In the genomic region with DNA sequence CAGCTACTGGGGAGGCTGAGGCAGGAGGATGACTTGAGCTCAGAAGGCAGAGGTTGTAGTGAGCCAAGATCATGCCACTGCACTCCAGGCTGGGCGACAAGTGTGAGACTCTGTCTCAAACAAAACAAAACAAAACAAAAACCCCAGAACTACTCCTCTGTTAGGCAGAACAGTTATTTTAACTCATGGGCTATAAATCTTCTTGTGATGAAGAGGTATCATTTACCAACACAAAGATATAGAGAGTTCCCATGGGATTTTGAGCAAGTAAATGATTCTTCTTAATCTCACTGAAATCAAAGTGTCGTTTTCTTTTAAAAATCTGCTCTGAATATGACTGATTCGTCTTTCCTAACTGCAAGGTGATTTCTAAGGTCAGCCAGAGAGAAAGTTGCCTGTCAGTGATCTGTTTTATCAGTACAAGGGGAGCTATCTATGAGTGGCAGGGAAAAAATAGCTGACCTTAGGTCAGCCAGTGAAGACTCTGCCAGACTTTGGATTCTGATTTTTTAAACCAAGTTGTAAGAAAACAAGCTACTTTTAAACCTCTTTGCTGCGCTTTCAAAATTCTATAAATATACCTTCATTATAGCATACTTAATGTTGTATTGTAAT, we compare ENCODE assay signal across 15 cellular contexts. TPM values are rescaled to one million over a fixed set of nuclear protein-coding genes. Genes with fewer than 3 reads are reported as not detected.
DNase-seq lines count a peak whose midpoint lies in the region; ATAC-seq, FAIRE-seq and TF ChIP-seq lines count a peak whose summit lies in the region.
"Had no signal": no experiment of that assay in that cellular context is flagged by ENCODE, and none has a peak within 500 bp of the region (broad histone marks: within the 10 kb centered on the region; RNA-seq: fewer than 3 reads in every experiment).

No MANE protein-coding gene starts in this region.

- TF ChIP-seq EP300 in HepG2 (IDR thresholded peaks at IDR 0.05; ENCODE audit: low read depth in 2 of 2, low read length in 2 of 2) (no peak), HepG2 (CRISPR knock-in tag; IDR thresholded peaks at IDR 0.05; ENCODE audit: borderline replicate concordance) (no peak), K562 (IDR thresholded peaks at IDR 0.05; ENCODE audit: low read length) (no peak)

- TF ChIP-seq CTCF in HepG2 (CRISPR knock-in tag; IDR thresholded peaks at IDR 0.05) (no peak), right lobe of liver (IDR thresholded peaks at IDR 0.05) (no peak), K562 (IDR thresholded peaks at IDR 0.05 in 2 of 3, conservative IDR thresholded peaks at IDR 0.05 in 1 of 3; ENCODE audit: insufficient read depth in 2 of 3, low read depth in 1 of 3, low read length in 3 of 3) (no peak), mesothelial cell of epicardium (IDR thresholded peaks at IDR 0.05; ENCODE audit: unreplicated experiment) (no peak)

- CTCF ChIA-PET in HepG2 (lab: Yijun Ruan, JAX; ENCODE audit: low intra/inter-chr PET ratio, low total read pairs) = no interaction called here
- CTCF ChIA-PET in K562 (lab: Yijun Ruan, JAX; ENCODE audit: low intra/inter-chr PET ratio) = no interaction called here

- H2AFZ ChIP-seq in HepG2 (ENCODE audit: low read length) (no peak overlapping the region), K562 (ENCODE audit: low read depth, low read length) (no peak overlapping the region)

- in situ Hi-C loops in HepG2 (cut with HindIII; ENCODE audit: extremely low pct_ligation_motif_present, low pct_unique_long_range_greater_than_20kb) (no loop called here), K562 (cut with MboI) (no loop called here)

- no peak overlapping the region for H3K4me3 Mint-ChIP-seq in mesothelial cell of epicardium

- no peak for FAIRE-seq in HepG2 (lab: Jason Lieb, UNC)
- no peak for FAIRE-seq in K562 (lab: Jason Lieb, UNC)

- H3K27me3 Mint-ChIP-seq in mesothelial cell of epicardium (ENCODE audit: low read depth) = no peaks in the 10 kb centered on the region

- peaks cover 12% of the 10 kb centered on the region for H3K79me2 ChIP-seq in HepG2 (ENCODE audit: insufficient read depth, low read length)
- no peaks in the 10 kb centered on the region for H3K79me2 ChIP-seq in K562 (ENCODE audit: control insufficient read depth, insufficient read depth, low read length)

- BruUV-seq in HepG2 (replicated peaks; lab: Mats Ljungman, UMichigan) = no TSS peak
- no TSS peak for BruUV-seq in K562 (replicated peaks; lab: Mats Ljungman, UMichigan)

- intact Hi-C loops in HepG2 (cut with micrococcal nuclease; ENCODE audit: unreplicated experiment) = no loop called here
- intact Hi-C loops in right lobe of liver (cut with DNase I) = no loop called here
- intact Hi-C loops in K562 (cut with micrococcal nuclease) = no loop called here

- 32% methylated on average over 4 of the region's 4 CpGs for WGBS in HepG2 (ENCODE audit: low lambda C conversion rate)
- WGBS in right lobe of liver (ENCODE audit: insufficient coverage, low coverage, low lambda C conversion rate, missing lambda C conversion rate) = 44% methylated on average over 4 of the region's 4 CpGs
- WGBS in K562 (ENCODE audit: insufficient coverage, low coverage, missing lambda C conversion rate) = 0% methylated on average over 4 of the region's 4 CpGs

- DNase-seq in HepG2 (ENCODE audit: low spot score) (no peak), right lobe of liver (no peak), K562 (ENCODE audit: extremely low read depth in 1 of 4, low spot score in 3 of 4) (no peak), mesothelial cell of epicardium (ENCODE audit: low spot score in 2 of 2, unreplicated experiment in 2 of 2) (no peak), iPS-NIHi11 (ENCODE audit: low spot score) (no peak), NAMALWA (ENCODE audit: low spot score) (no peak)
- DNase-seq in activated naive CD4-positive, alpha-beta T cell treated with anti-CD3 and anti-CD28 coated beads, Interleukin-2, amount 50 U/mL, for 16 hours = no peak
- DNase-seq: Caco-2, EL, GOT3, Kasumi-1, NCI-H510A treated with DMSO at 0.1 percent for 48 hours, Peyer's patch, SHP77 treated with DMSO at 0.1 percent for 48 hours had no signal

- H3K36me3 ChIP-seq in HepG2 (replicated peaks in 1 of 2; ENCODE audit: control insufficient read depth in 1 of 2, insufficient read depth in 2 of 2, low read length in 2 of 2) (no peaks in the 10 kb centered on the region), right lobe of liver (no peaks in the 10 kb centered on the region), K562 (ENCODE audit: control insufficient read depth, insufficient read depth, low read length) (no peaks in the 10 kb centered on the region)
- H3K36me3 ChIP-seq: Peyer's patch had no signal

- H3K4me3 ChIP-seq in HepG2 (replicated peaks in 1 of 3; ENCODE audit: insufficient read depth in 1 of 3, low read depth in 2 of 3, low read length in 3 of 3) (no peak overlapping the region), right lobe of liver (no peak overlapping the region), K562 (no peak overlapping the region)
- H3K4me3 ChIP-seq: Peyer's patch had no signal

- H3K27ac ChIP-seq in HepG2 (ENCODE audit: extremely low read length, insufficient read depth, low read length) (no peak overlapping the region), right lobe of liver (no peak overlapping the region), K562 (ENCODE audit: extremely low read depth, low read depth, low read length) (no peak overlapping the region)
- H3K27ac ChIP-seq: Peyer's patch had no signal

- H3K27ac Mint-ChIP-seq in mesothelial cell of epicardium = peak overlapping the region; percentile 90
- H3K27ac Mint-ChIP-seq: CD14-positive monocyte had no signal

- H3K9me3 Mint-ChIP-seq in mesothelial cell of epicardium = no peaks in the 10 kb centered on the region

- H4K20me1 ChIP-seq in HepG2 (ENCODE audit: insufficient read depth, low read length) (no peaks in the 10 kb centered on the region), K562 (replicated peaks; ENCODE audit: control insufficient read depth, insufficient read depth, low read length) (no peaks in the 10 kb centered on the region)

- no peak overlapping the region for H3K4me2 ChIP-seq in HepG2 (ENCODE audit: low read depth, low read length)
- H3K4me2 ChIP-seq in K562 (ENCODE audit: insufficient read depth, low read length) = no peak overlapping the region

- ATAC-seq in HepG2 (no peak), right lobe of liver (no peak), K562 (no peak)

- H3K9me1 ChIP-seq in K562 (ENCODE audit: control insufficient read depth, insufficient read depth, low read length) = no peaks in the 10 kb centered on the region

- TF ChIP-seq POLR2A in HepG2 (IDR thresholded peaks at IDR 0.05; ENCODE audit: insufficient read depth in 1 of 2, low read depth in 2 of 2, low read length in 2 of 2) (no peak), right lobe of liver (IDR thresholded peaks at IDR 0.05) (no peak), K562 (conservative IDR thresholded peaks at IDR 0.05) (no peak)

- no peaks in the 10 kb centered on the region for H3K36me3 Mint-ChIP-seq in mesothelial cell of epicardium

- no peak overlapping the region for H3K9ac ChIP-seq in HepG2 (ENCODE audit: insufficient read depth, low read depth, low read length)
- H3K9ac ChIP-seq in K562 (ENCODE audit: insufficient read depth in 1 of 2, low read depth in 2 of 2, low read length in 2 of 2) = no peak overlapping the region

- H3K9me3 ChIP-seq in HepG2 (ENCODE audit: low read length) (no peaks in the 10 kb centered on the region), right lobe of liver (no peaks in the 10 kb centered on the region), K562 (replicated peaks; ENCODE audit: control insufficient read depth, insufficient read depth, low read depth, low read length) (no peaks in the 10 kb centered on the region)
- H3K9me3 ChIP-seq: Caco-2, Peyer's patch had no signal

- TF ChIP-seq RAD21 in HepG2 (CRISPR knock-in tag; IDR thresholded peaks at IDR 0.05) (no peak), K562 (CRISPR knock-in tag; conservative IDR thresholded peaks at IDR 0.05 in 1 of 2, IDR thresholded peaks at IDR 0.05 in 1 of 2) (no peak)

- H3K4me1 ChIP-seq in HepG2 (ENCODE audit: insufficient read depth, low read length) (peaks cover 32% of the 10 kb centered on the region), right lobe of liver (peaks cover 0 to 5% (median 0%) of the 10 kb centered on the region in 4 donors), K562 (replicated peaks in 1 of 2; ENCODE audit: control insufficient read depth in 2 of 2, insufficient read depth in 2 of 2, low read length in 2 of 2) (peaks cover 0 to 17% of the 10 kb centered on the region in 2 experiments; a peak in 2 of 5 replicates)

- H3K4me1 Mint-ChIP-seq in mesothelial cell of epicardium = peaks cover 43% of the 10 kb centered on the region

- H3K27me3 ChIP-seq in HepG2 (ENCODE audit: control insufficient read depth in 1 of 2, insufficient read depth in 2 of 2, low read length in 2 of 2) (peaks cover 0 to 5% of the 10 kb centered on the region in 2 experiments; a peak in 2 of 5 replicates), right lobe of liver (no peaks in the 10 kb centered on the region), K562 (ENCODE audit: control insufficient read depth in 2 of 2, insufficient read depth in 2 of 2, low read length in 2 of 2) (peaks cover 41 to 58% of the 10 kb centered on the region in 2 experiments)

- POLR2A ChIA-PET in HepG2 (lab: Yijun Ruan, JAX) = interaction anchor here (1.1 to 1.6 kb wide), 3 partner anchors 24 to 111 kb away, joined by 3 to 6 read pairs (median 3); no protein-coding TSS in a partner anchor
- POLR2A ChIA-PET in K562 (lab: Yijun Ruan, JAX) = no interaction called here

RNA-seq across cellular contexts. Expression of a gene that starts 3.8 kb away (rescaled TPM):
- total RNA-seq in HepG2 (2016; rRNA removed; fragmentation: Illumina TruSeq; extraction: Trizol) (89.8 and 133 TPM in 2 replicates), right lobe of liver (10 to 100 TPM; 64.6 to 94.2 (median 82.1) TPM), K562 (2014; rRNA removed) (under 0.01 and 0.04 TPM in 2 replicates), K562 (2014; rRNA removed; fragmentation: Illumina TruSeq; extraction: Trizol) (0.04 and 0.06 TPM in 2 replicates), K562 (2015; rRNA removed; fragmentation: Illumina TruSeq; extraction: Trizol) (under 0.01 TPM in 1 of 2 replicates, not detected in the other), K562 (2021) (0.24 and 0.27 TPM in 2 replicates), mesothelial cell of epicardium (163 to 172 TPM (median 171 TPM) in 3 replicates)
- total RNA-seq in HepG2 (2016; cell fraction: cytosol; rRNA removed; fragmentation: Illumina TruSeq; extraction: Trizol; ENCODE audit: low read depth) = 7.1 and 8.3 TPM in 2 replicates
- 86.8 and 115 TPM in 2 replicates for total RNA-seq in HepG2 (2016; cell fraction: insoluble cytoplasmic fraction; rRNA removed; fragmentation: Illumina TruSeq; extraction: Trizol)
- 25.8 and 26.4 TPM in 2 replicates for total RNA-seq in HepG2 (2016; cell fraction: membrane; rRNA removed; fragmentation: Illumina TruSeq; extraction: Trizol)
- 108 and 127 TPM in 2 replicates for total RNA-seq in HepG2 (2016; cell fraction: nucleus; rRNA removed; fragmentation: Illumina TruSeq; extraction: Trizol)
- polyA plus RNA-seq in HepG2 (2011; rRNA removed) (101 and 117 TPM in 2 replicates), K562 (2011; rRNA removed) (0.03 TPM in 1 of 2 replicates, not detected in the other), K562 (2014; fragmentation: Illumina TruSeq; extraction: Trizol) (0.03 and 0.04 TPM in 2 replicates), K562 (2014; fragmentation: Nextera tagmentation; extraction: Ambion mirVana) (under 1 TPM in 1 of 2 experiments, not detected in 1; 0.01 TPM), K562 (2014; rRNA removed) (0.01 TPM in 1 of 2 replicates, not detected in the other)
- polyA plus RNA-seq in HepG2 (2011; cell fraction: cytosol; rRNA removed) = 90.6 and 111 TPM in 2 replicates
- 212 and 239 TPM in 2 replicates for polyA plus RNA-seq in HepG2 (2011; cell fraction: nucleus; rRNA removed)
- 214 and 279 TPM in 2 replicates for polyA plus RNA-seq in HepG2 (2012)
- polyA plus RNA-seq in HepG2 (2016; cell fraction: cytosol; fragmentation: Illumina TruSeq; extraction: Trizol; ENCODE audit: low read depth) = 1.6 and 1.8 TPM in 2 replicates
- 60.1 and 69.4 TPM in 2 replicates for polyA plus RNA-seq in HepG2 (2016; cell fraction: insoluble cytoplasmic fraction; fragmentation: Illumina TruSeq; extraction: Trizol; ENCODE audit: low read depth)
- polyA plus RNA-seq in HepG2 (2016; cell fraction: membrane; fragmentation: Illumina TruSeq; extraction: Trizol; ENCODE audit: low read depth) = 3.9 and 5.4 TPM in 2 replicates
- polyA plus RNA-seq in HepG2 (2016; cell fraction: nucleus; fragmentation: Illumina TruSeq; extraction: Trizol; ENCODE audit: insufficient read depth, low read depth) = 79.3 and 87.4 TPM in 2 replicates
- polyA minus RNA-seq in HepG2 (2011; rRNA and poly(A)+ RNA removed; ENCODE audit: low replicate concordance) = 21.3 and 192 TPM in 2 replicates
- polyA minus RNA-seq in HepG2 (2011; cell fraction: cytosol; rRNA and poly(A)+ RNA removed) = 301 and 325 TPM in 2 replicates
- polyA minus RNA-seq in HepG2 (2011; cell fraction: nucleus; rRNA and poly(A)+ RNA removed) = 412 and 443 TPM in 2 replicates
- total RNA-seq in K562 (2011; cell fraction: chromatin; rRNA removed; ENCODE audit: low replicate concordance) = 0.07 and 0.09 TPM in 2 replicates
- under 0.01 and 0.13 TPM in 2 replicates for total RNA-seq in K562 (2011; cell fraction: nucleolus; rRNA removed)
- not detected in 2 replicates for total RNA-seq in K562 (2011; cell fraction: nucleoplasm; rRNA removed)
- polyA plus RNA-seq in K562 (2011; cell fraction: cytosol; rRNA removed) = 0.01 TPM in 1 of 2 replicates, not detected in the other
- 0.01 and 0.04 TPM in 2 replicates for polyA plus RNA-seq in K562 (2011; cell fraction: nucleus; rRNA removed)
- 0.01 and 0.04 TPM in 2 replicates for polyA plus RNA-seq in K562 (2012)
- polyA minus RNA-seq in K562 (2011; rRNA and poly(A)+ RNA removed) = 0.03 and 0.04 TPM in 2 replicates
- polyA minus RNA-seq in K562 (2011; cell fraction: cytosol; rRNA and poly(A)+ RNA removed) = 1.4 TPM in 1 of 2 replicates, not detected in the other
- under 0.01 and 0.13 TPM in 2 replicates for polyA minus RNA-seq in K562 (2011; cell fraction: nucleus; rRNA and poly(A)+ RNA removed)
- polyA plus RNA-seq: CD14-positive monocyte had no signal

RNA-seq across cellular contexts. Expression of a gene that starts 52.3 kb away (rescaled TPM):
- 47.5 and 82.0 TPM in 2 replicates for total RNA-seq in HepG2 (2016; rRNA removed; fragmentation: Illumina TruSeq; extraction: Trizol)
- 4.5 and 5.3 TPM in 2 replicates for total RNA-seq in HepG2 (2016; cell fraction: cytosol; rRNA removed; fragmentation: Illumina TruSeq; extraction: Trizol; ENCODE audit: low read depth)
- total RNA-seq in HepG2 (2016; cell fraction: insoluble cytoplasmic fraction; rRNA removed; fragmentation: Illumina TruSeq; extraction: Trizol) = 53.2 and 86.1 TPM in 2 replicates
- total RNA-seq in HepG2 (2016; cell fraction: membrane; rRNA removed; fragmentation: Illumina TruSeq; extraction: Trizol) = 13.9 and 17.5 TPM in 2 replicates
- 32.5 and 36.4 TPM in 2 replicates for total RNA-seq in HepG2 (2016; cell fraction: nucleus; rRNA removed; fragmentation: Illumina TruSeq; extraction: Trizol)
- 11.6 and 17.5 TPM in 2 replicates for polyA plus RNA-seq in HepG2 (2011; rRNA removed)
- polyA plus RNA-seq in HepG2 (2011; cell fraction: cytosol; rRNA removed) = 7.7 and 8.9 TPM in 2 replicates
- 7.9 and 11.5 TPM in 2 replicates for polyA plus RNA-seq in HepG2 (2011; cell fraction: nucleus; rRNA removed)
- polyA plus RNA-seq in HepG2 (2012) = 12.4 and 15.5 TPM in 2 replicates
- polyA plus RNA-seq in HepG2 (2016; cell fraction: cytosol; fragmentation: Illumina TruSeq; extraction: Trizol; ENCODE audit: low read depth) = 2.1 and 2.4 TPM in 2 replicates
- 53.9 and 61.3 TPM in 2 replicates for polyA plus RNA-seq in HepG2 (2016; cell fraction: insoluble cytoplasmic fraction; fragmentation: Illumina TruSeq; extraction: Trizol; ENCODE audit: low read depth)
- polyA plus RNA-seq in HepG2 (2016; cell fraction: membrane; fragmentation: Illumina TruSeq; extraction: Trizol; ENCODE audit: low read depth) = 6.2 and 7.3 TPM in 2 replicates
- polyA plus RNA-seq in HepG2 (2016; cell fraction: nucleus; fragmentation: Illumina TruSeq; extraction: Trizol; ENCODE audit: insufficient read depth, low read depth) = 40.0 and 41.7 TPM in 2 replicates
- polyA minus RNA-seq in HepG2 (2011; rRNA and poly(A)+ RNA removed; ENCODE audit: low replicate concordance) = 7.8 and 10.6 TPM in 2 replicates
- polyA minus RNA-seq in HepG2 (2011; cell fraction: cytosol; rRNA and poly(A)+ RNA removed) = 9.2 and 11.9 TPM in 2 replicates
- 28.1 and 32.1 TPM in 2 replicates for polyA minus RNA-seq in HepG2 (2011; cell fraction: nucleus; rRNA and poly(A)+ RNA removed)
- total RNA-seq in right lobe of liver = 10 to 100 TPM in 1 of 6 experiments, 1 to 10 TPM in 5; 4.7 to 13.7 (median 7.0) TPM
- total RNA-seq in K562 (2011; cell fraction: chromatin; rRNA removed; ENCODE audit: low replicate concordance) = 15.6 and 54.4 TPM in 2 replicates
- 8.3 and 10.7 TPM in 2 replicates for total RNA-seq in K562 (2011; cell fraction: nucleolus; rRNA removed)
- 27.1 and 58.2 TPM in 2 replicates for total RNA-seq in K562 (2011; cell fraction: nucleoplasm; rRNA removed)
- total RNA-seq in K562 (2014; rRNA removed) = 17.1 and 17.7 TPM in 2 replicates
- total RNA-seq in K562 (2014; rRNA removed; fragmentation: Illumina TruSeq; extraction: Trizol) = 32.9 and 35.7 TPM in 2 replicates
- 26.9 and 31.1 TPM in 2 replicates for total RNA-seq in K562 (2015; rRNA removed; fragmentation: Illumina TruSeq; extraction: Trizol)
- total RNA-seq in K562 (2021) = 18.6 and 21.2 TPM in 2 replicates
- 22.3 and 22.8 TPM in 2 replicates for polyA plus RNA-seq in K562 (2011; rRNA removed)
- polyA plus RNA-seq in K562 (2011; cell fraction: cytosol; rRNA removed) = 3.9 and 11.2 TPM in 2 replicates
- 18.1 TPM in 2 replicates for polyA plus RNA-seq in K562 (2011; cell fraction: nucleus; rRNA removed)
- polyA plus RNA-seq in K562 (2012) = 18.1 and 19.1 TPM in 2 replicates
- polyA plus RNA-seq in K562 (2014; fragmentation: Illumina TruSeq; extraction: Trizol) = 20.6 and 28.1 TPM in 2 replicates
- polyA plus RNA-seq in K562 (2014; fragmentation: Nextera tagmentation; extraction: Ambion mirVana) = 1 to 10 TPM; 6.2 to 8.7 TPM
- 18.6 and 19.2 TPM in 2 replicates for polyA plus RNA-seq in K562 (2014; rRNA removed)
- polyA minus RNA-seq in K562 (2011; rRNA and poly(A)+ RNA removed) = 22.4 and 26.7 TPM in 2 replicates
- polyA minus RNA-seq in K562 (2011; cell fraction: cytosol; rRNA and poly(A)+ RNA removed) = 4.6 and 6.0 TPM in 2 replicates
- polyA minus RNA-seq in K562 (2011; cell fraction: nucleus; rRNA and poly(A)+ RNA removed) = 17.8 and 30.8 TPM in 2 replicates
- 11.9 to 14.2 TPM (median 13.0 TPM) in 3 replicates for total RNA-seq in mesothelial cell of epicardium

Comparison
In these comparisons a context has a peak if more than half of its experiments do, and no peak if none do; other contexts are left out.
1. RNA of a gene that starts 3.8 kb away (total RNA-seq): 163 to 172 TPM in mesothelial cell of epicardium, 64.6 to 94.2 TPM in right lobe of liver and 7.1 to 133 TPM in HepG2; under 0.01 to 0.27 TPM in K562; every median in the first group is over 4 times any median in the second.